Comparison of ENCODE assay signal across 8 cellular contexts in genomic region chr3:39065197-39065596, GRCh38. TPM values are rescaled to one million over a fixed set of nuclear protein-coding genes. Genes with fewer than 3 reads are reported as not detected.
DNase-seq lines count a peak whose midpoint lies in the region; ATAC-seq and TF ChIP-seq lines count a peak whose summit lies in the region.

No MANE protein-coding gene starts in this region.

- no peak overlapping the region for H3K9ac ChIP-seq in OCI-LY3 (ENCODE audit: low read length)

- H3K27me3 Mint-ChIP-seq in nephron progenitor cell (ENCODE audit: low read depth, poor library complexity), result peaks cover 2% of the 10 kb centered on the region

- H3K27me3 ChIP-seq in OCI-LY3 (ENCODE audit: low read depth, low read length), result no peaks in the 10 kb centered on the region

- H3K36me3 ChIP-seq in OCI-LY3 (replicated peaks; ENCODE audit: low read depth, low read length), result peaks cover 13% of the 10 kb centered on the region

- peaks cover 17% of the 10 kb centered on the region for H3K79me2 ChIP-seq in OCI-LY3 (ENCODE audit: low read length)

- peaks cover 72% of the 10 kb centered on the region for H3K36me3 Mint-ChIP-seq in nephron progenitor cell (ENCODE audit: low read depth)

- H3K4me1 Mint-ChIP-seq in nephron progenitor cell, result peaks cover 15% of the 10 kb centered on the region

- no peaks in the 10 kb centered on the region for H3K9me3 ChIP-seq in OCI-LY3 (ENCODE audit: insufficient read depth, low read length)

- peak overlapping the region; percentile 39 for H3K27ac ChIP-seq in OCI-LY3 (ENCODE audit: low read length)

- peaks cover 9% of the 10 kb centered on the region for H3K4me1 ChIP-seq in OCI-LY3 (ENCODE audit: low read length)

- peak; percentile 69 for TF ChIP-seq CTCF in OCI-LY3 (IDR thresholded peaks at IDR 0.05; ENCODE audit: low read depth, low read length)
- TF ChIP-seq CTCF in nephron progenitor cell (IDR thresholded peaks at IDR 0.05), result peak; percentile 34

- peaks cover 4% of the 10 kb centered on the region; the same call in 1 of the 2 replicates for H4K20me1 ChIP-seq in OCI-LY3 (ENCODE audit: insufficient read depth, low read length)

- no peak overlapping the region for H3K27ac Mint-ChIP-seq in nephron progenitor cell

- DNase-seq in D341Med (ENCODE audit: low spot score), result peak; percentile 65
- DNase-seq in cerebellum (ENCODE audit: low spot score), result peak; percentile 11
- peak; percentile 15 for DNase-seq in nephron progenitor cell
- DNase-seq in NCI-H2081 (lab: John Stamatoyannopoulos, UW), result no peak
- no peak for DNase-seq in NCI-H1694 treated with DMSO at 0.1 percent for 48 hours (lab: John Stamatoyannopoulos, UW)

- H3K9me3 Mint-ChIP-seq in nephron progenitor cell, result peaks cover 17% of the 10 kb centered on the region

- no peak overlapping the region for H3K4me3 ChIP-seq in OCI-LY3 (ENCODE audit: low read length)

- no peak overlapping the region for H2AFZ ChIP-seq in OCI-LY3 (ENCODE audit: low read depth, low read length)

- ATAC-seq in GM18907 (IDR thresholded peaks at IDR 0.05; ENCODE audit: unreplicated experiment), result peak; percentile 89
- ATAC-seq in HG03039 (IDR thresholded peaks at IDR 0.05; ENCODE audit: unreplicated experiment), result peak; percentile 94

- H3K4me2 ChIP-seq in OCI-LY3 (ENCODE audit: low read length), result peak overlapping the region; percentile 8; the same call in 1 of the 2 replicates

- H3K4me3 Mint-ChIP-seq in nephron progenitor cell, result no peak overlapping the region

RNA-seq across cellular contexts. Expression of gene WDR48, which starts 13.4 kb away (rescaled TPM):
- total RNA-seq in cerebellum, result 64.6 TPM

RNA-seq across cellular contexts. Expression of gene SCN11A, which starts 13.5 kb away (rescaled TPM):
- 0.64 TPM for total RNA-seq in cerebellum

RNA-seq across cellular contexts. Expression of gene GORASP1, which starts 42.2 kb away (rescaled TPM):
- 38.1 TPM for total RNA-seq in cerebellum

RNA-seq across cellular contexts. Expression of gene TTC21A, which starts 42.3 kb away (rescaled TPM):
- 9.7 TPM for total RNA-seq in cerebellum

Comparison
In these comparisons a context has a peak if more than half of its experiments do, and no peak if none do; other contexts are left out.
1. DNase-seq: peak in D341Med (single experiment), cerebellum (single experiment) and nephron progenitor cell (single experiment); none in NCI-H2081 (0 of 2) and NCI-H1694 treated with DMSO at 0.1 percent for 48 hours (single experiment).